Comparison of ENCODE assay signal across 24 cellular contexts in the genomic region with DNA sequence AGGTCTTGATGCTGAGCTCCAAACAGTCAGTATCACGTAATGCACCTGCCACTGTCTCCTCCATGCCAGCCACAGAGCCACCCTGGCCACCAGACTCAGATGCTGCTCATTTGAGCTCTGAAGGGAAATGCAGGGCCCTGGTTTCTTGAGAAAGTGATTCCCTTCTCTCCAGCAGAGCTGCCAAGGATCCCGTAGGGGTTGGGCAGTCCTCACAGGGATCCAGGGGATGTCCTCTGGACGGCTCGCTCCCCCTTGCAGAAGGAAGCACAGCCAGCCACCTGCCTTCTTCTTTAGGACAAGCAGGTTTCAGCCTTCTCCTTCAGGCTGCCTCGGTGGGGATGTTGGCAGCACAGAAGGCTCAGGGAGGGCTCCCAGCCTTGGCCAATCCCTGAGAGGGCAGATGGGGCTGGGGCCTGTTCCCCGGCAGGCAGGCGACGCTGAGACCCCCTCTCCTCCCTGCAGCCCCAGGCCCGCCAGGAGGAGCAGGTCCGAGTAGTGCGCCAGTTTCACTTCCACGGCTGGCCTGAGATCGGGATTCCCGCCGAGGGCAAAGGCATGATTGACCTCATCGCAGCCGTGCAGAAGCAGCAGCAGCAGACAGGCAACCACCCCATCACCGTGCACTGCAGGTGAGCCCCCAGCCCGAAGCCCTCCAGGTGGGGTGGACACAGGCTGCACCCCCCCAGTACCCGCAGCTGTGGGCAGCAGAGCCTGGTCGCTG. TPM values are rescaled to one million over a fixed set of nuclear protein-coding genes. Genes with fewer than 3 reads are reported as not detected.
A peak's percentile ranks its signal among the peaks of the same experiment; 100 is the strongest.
DNase-seq lines count a peak whose midpoint lies in the region; ATAC-seq, FAIRE-seq and TF ChIP-seq lines count a peak whose summit lies in the region.
"Had no signal": no experiment of that assay in that cellular context is flagged by ENCODE, and none has a peak within 500 bp of the region (broad histone marks: within the 10 kb centered on the region; RNA-seq: fewer than 3 reads in every experiment).

No MANE protein-coding gene starts in this region.

- TF ChIP-seq CTCF in H9 (conservative IDR thresholded peaks at IDR 0.05) = no peak
- no peak for TF ChIP-seq CTCF in HepG2 (CRISPR knock-in tag; IDR thresholded peaks at IDR 0.05)
- no peak for TF ChIP-seq CTCF in esophagus muscularis mucosa (IDR thresholded peaks at IDR 0.05)

- TF ChIP-seq POLR2A in HepG2 (IDR thresholded peaks at IDR 0.05; ENCODE audit: insufficient read depth in 1 of 2, low read depth in 2 of 2, low read length in 2 of 2) (no peak), esophagus muscularis mucosa (IDR thresholded peaks at IDR 0.05; ENCODE audit: low read depth) (no peak)

- H3K4me1 ChIP-seq in H9 (ENCODE audit: insufficient read depth, low read length) (no peaks in the 10 kb centered on the region), HepG2 (ENCODE audit: insufficient read depth, low read length) (no peaks in the 10 kb centered on the region), esophagus muscularis mucosa (no peaks in the 10 kb centered on the region)
- H3K4me1 ChIP-seq: BE2C, SJCRH30 had no signal

- H3K18ac ChIP-seq in H9 (ENCODE audit: insufficient read length, low read depth, low read length) = no peak overlapping the region

- H4K91ac ChIP-seq in H9 (ENCODE audit: insufficient read length, low read depth, low read length) = no peak overlapping the region

- H3K56ac ChIP-seq in H9 (ENCODE audit: insufficient read length, low read depth, low read length) = no peak overlapping the region

- CTCF ChIA-PET in HepG2 (lab: Yijun Ruan, JAX; ENCODE audit: low intra/inter-chr PET ratio, low total read pairs) = no interaction called here

- FAIRE-seq in HepG2 (lab: Jason Lieb, UNC) = no peak

- no peak overlapping the region for H3K14ac ChIP-seq in H9 (ENCODE audit: insufficient read depth, low read length)

- POLR2A ChIA-PET in HepG2 (lab: Yijun Ruan, JAX) = no interaction called here

- H3K79me2 ChIP-seq in H9 (ENCODE audit: insufficient read depth, low read length) (no peaks in the 10 kb centered on the region), HepG2 (ENCODE audit: insufficient read depth, low read length) (no peaks in the 10 kb centered on the region)

- H4K5ac ChIP-seq in H9 (ENCODE audit: insufficient read length, low read depth, low read length) = no peak overlapping the region

- ATAC-seq in HepG2 (peak; percentile 46), GM21360 (IDR thresholded peaks at IDR 0.05; ENCODE audit: unreplicated experiment) (no peak)
- no peak for ATAC-seq in stimulated activated naive B cell treated with anti-CD40 and anti-IgM and Interleukin-4, amounts not matched to agents 10 μg/mL and 1 μg/mL and 100 μg/mL, for 72 hours (replicated peaks)

- H3K4me3 ChIP-seq in HepG2 (replicated peaks in 1 of 3; ENCODE audit: insufficient read depth in 1 of 3, low read depth in 2 of 3, low read length in 3 of 3) (peak overlapping the region in 1 of 3 experiments; percentile 21; a peak in 1 of 6 replicates), esophagus muscularis mucosa (no peak overlapping the region)
- H3K4me3 ChIP-seq: SJCRH30 had no signal

- H3K4me2 ChIP-seq in H9 (ENCODE audit: insufficient read depth, insufficient read length, low read length) (no peak overlapping the region), HepG2 (ENCODE audit: low read depth, low read length) (no peak overlapping the region)

- in situ Hi-C loops in HepG2 (cut with HindIII; ENCODE audit: extremely low pct_ligation_motif_present, low pct_unique_long_range_greater_than_20kb) = loop anchor here (25.0 kb wide), 1 partner anchor 460 kb away; no protein-coding TSS in a partner anchor

- no peak overlapping the region for H2BK12ac ChIP-seq in H9 (ENCODE audit: insufficient read length, low read depth, low read length)

- BruUV-seq in HepG2 (replicated peaks; lab: Mats Ljungman, UMichigan) = no TSS peak

- H3K9me3 ChIP-seq in H9 (ENCODE audit: control insufficient read depth, low read depth, low read length) (no peaks in the 10 kb centered on the region), HepG2 (ENCODE audit: low read length) (no peaks in the 10 kb centered on the region), esophagus muscularis mucosa (no peaks in the 10 kb centered on the region)
- H3K9me3 ChIP-seq: BE2C, SJCRH30 had no signal

- no peaks in the 10 kb centered on the region for H3K23me2 ChIP-seq in H9 (ENCODE audit: insufficient read length, low read depth, low read length, poor library complexity, severe bottlenecking)

- H3K79me1 ChIP-seq in H9 (ENCODE audit: insufficient read depth, low read depth, low read length, poor library complexity, severe bottlenecking) = no peaks in the 10 kb centered on the region

- no peaks in the 10 kb centered on the region for H3K27me3 ChIP-seq in H9 (ENCODE audit: insufficient read depth, low read length)
- peaks cover 4 to 45% of the 10 kb centered on the region in 2 experiments; a peak in 4 of 5 replicates for H3K27me3 ChIP-seq in HepG2 (ENCODE audit: control insufficient read depth in 1 of 2, insufficient read depth in 2 of 2, low read length in 2 of 2)
- peaks cover 0 to 26% (median 0%) of the 10 kb centered on the region in 4 donors for H3K27me3 ChIP-seq in esophagus muscularis mucosa
- H3K27me3 ChIP-seq: BE2C, SJCRH30 had no signal

- H3K27me3 Mint-ChIP-seq in H9 (ENCODE audit: low read depth) = peaks cover 4% of the 10 kb centered on the region
- H3K27me3 Mint-ChIP-seq in stimulated activated naive B cell treated with anti-CD40 and anti-IgM and Interleukin-4, amounts not matched to agents 10 μg/mL and 1 μg/mL and 100 μg/mL, for 72 hours = no peaks in the 10 kb centered on the region
- H3K27me3 Mint-ChIP-seq: CD4-positive, alpha-beta memory T cell had no signal

- H3K36me3 Mint-ChIP-seq in H9 (ENCODE audit: insufficient read depth in 1 of 3, low read depth in 3 of 3) = no peaks in the 10 kb centered on the region; a peak in 1 of 7 replicates
- H3K36me3 Mint-ChIP-seq in stimulated activated naive B cell treated with anti-CD40 and anti-IgM and Interleukin-4, amounts not matched to agents 10 μg/mL and 1 μg/mL and 100 μg/mL, for 72 hours = peaks cover 43 to 62% of the 10 kb centered on the region in 2 donors

- no peak overlapping the region for H3K23ac ChIP-seq in H9 (ENCODE audit: insufficient read length, low read depth, low read length)

- H2BK120ac ChIP-seq in H9 (ENCODE audit: low read depth, low read length, poor library complexity, severe bottlenecking) = no peak overlapping the region

- H4K20me1 ChIP-seq in H9 (ENCODE audit: control insufficient read depth, insufficient read depth, insufficient read length) = no peaks in the 10 kb centered on the region
- H4K20me1 ChIP-seq in HepG2 (ENCODE audit: insufficient read depth, low read length) = no peaks in the 10 kb centered on the region

- no peak overlapping the region for H2AFZ ChIP-seq in H9 (ENCODE audit: low read length)
- H2AFZ ChIP-seq in HepG2 (ENCODE audit: low read length) = no peak overlapping the region

- no peak overlapping the region for H3K27ac ChIP-seq in H9 (ENCODE audit: insufficient read length, low read depth, low read length)
- H3K27ac ChIP-seq in HepG2 (ENCODE audit: extremely low read length, insufficient read depth, low read length) = no peak overlapping the region
- H3K27ac ChIP-seq in esophagus muscularis mucosa (replicated peaks in 1 of 4) = no peak overlapping the region
- H3K27ac ChIP-seq: HL-60, RWPE1, SJCRH30 had no signal

- intact Hi-C loops in HepG2 (cut with micrococcal nuclease; ENCODE audit: unreplicated experiment) (loop anchor here (5.0 kb wide), 1 partner anchor 135 kb away; no protein-coding TSS in a partner anchor), esophagus muscularis mucosa (cut with DNase I) (loop anchor here (10.0 kb wide), 1 partner anchor 173 kb away; a partner anchor contains a TSS)

- no peak overlapping the region for H4K8ac ChIP-seq in H9 (replicated peaks; ENCODE audit: insufficient read length, low read depth, low read length)

- H3K9me3 Mint-ChIP-seq in H9 = no peaks in the 10 kb centered on the region
- no peaks in the 10 kb centered on the region for H3K9me3 Mint-ChIP-seq in stimulated activated naive B cell treated with anti-CD40 and anti-IgM and Interleukin-4, amounts not matched to agents 10 μg/mL and 1 μg/mL and 100 μg/mL, for 72 hours
- H3K9me3 Mint-ChIP-seq: CD4-positive, alpha-beta memory T cell had no signal

- no CpG with 5 or more reads among the region's 21 CpGs for WGBS in H9 (ENCODE audit: extremely low coverage, insufficient read length, low lambda C conversion rate)
- 6% methylated on average over 3 of the region's 21 CpGs for WGBS in HepG2 (ENCODE audit: low lambda C conversion rate)
- 87% methylated on average over 11 of the region's 21 CpGs for WGBS in esophagus muscularis mucosa

- no peak overlapping the region for H2BK20ac ChIP-seq in H9 (ENCODE audit: low read depth, low read length, poor library complexity, severe bottlenecking)

- no peaks in the 10 kb centered on the region for H3K36me3 ChIP-seq in HepG2 (replicated peaks in 1 of 2; ENCODE audit: control insufficient read depth in 1 of 2, insufficient read depth in 2 of 2, low read length in 2 of 2)
- H3K36me3 ChIP-seq in esophagus muscularis mucosa = peaks cover 8 to 89% (median 39%) of the 10 kb centered on the region in 4 donors
- H3K36me3 ChIP-seq: BE2C, SJCRH30 had no signal

- no peak overlapping the region for H3K27ac Mint-ChIP-seq in H9
- H3K27ac Mint-ChIP-seq in stimulated activated naive B cell treated with anti-CD40 and anti-IgM and Interleukin-4, amounts not matched to agents 10 μg/mL and 1 μg/mL and 100 μg/mL, for 72 hours = peak overlapping the region; percentile 9

- no peak overlapping the region for H2AK5ac ChIP-seq in H9 (ENCODE audit: insufficient read length, low read length)

- H3K4ac ChIP-seq in H9 (ENCODE audit: low read depth, low read length) = no peak overlapping the region

- TF ChIP-seq EP300 in HepG2 (IDR thresholded peaks at IDR 0.05; ENCODE audit: low read depth in 2 of 2, low read length in 2 of 2) (no peak), HepG2 (CRISPR knock-in tag; IDR thresholded peaks at IDR 0.05; ENCODE audit: borderline replicate concordance) (no peak), esophagus muscularis mucosa (IDR thresholded peaks at IDR 0.05) (no peak)

- H3K4me3 Mint-ChIP-seq in H9 = no peak overlapping the region
- no peak overlapping the region for H3K4me3 Mint-ChIP-seq in stimulated activated naive B cell treated with anti-CD40 and anti-IgM and Interleukin-4, amounts not matched to agents 10 μg/mL and 1 μg/mL and 100 μg/mL, for 72 hours
- H3K4me3 Mint-ChIP-seq: CD4-positive, alpha-beta memory T cell had no signal

- H3K4me1 Mint-ChIP-seq in H9 = peaks cover 9 to 11% of the 10 kb centered on the region in 2 experiments
- H3K4me1 Mint-ChIP-seq in stimulated activated naive B cell treated with anti-CD40 and anti-IgM and Interleukin-4, amounts not matched to agents 10 μg/mL and 1 μg/mL and 100 μg/mL, for 72 hours = no peaks in the 10 kb centered on the region

- peak; percentile 6 for DNase-seq in NCI-H146 (lab: John Stamatoyannopoulos, UW)
- no peak for DNase-seq in NCI-H146 treated with DMSO at 0.1 percent for 48 hours (lab: John Stamatoyannopoulos, UW; ENCODE audit: unreplicated experiment)
- peak; percentile 12 for DNase-seq in H9
- no peak for DNase-seq in HepG2 (ENCODE audit: low spot score)
- no peak for DNase-seq in stimulated activated naive B cell treated with anti-CD40 and anti-IgM and Interleukin-4, amounts not matched to agents 10 μg/mL and 1 μg/mL and 100 μg/mL, for 72 hours
- DNase-seq in occipital lobe (lab: John Stamatoyannopoulos, UW) = no peak
- DNase-seq in esophagus muscularis mucosa (ENCODE audit: extremely low spot score) = no peak
- DNase-seq: 8988T; BE2C; Calu3; CD4-positive, alpha-beta memory T cell; DMS79; HCEC 1CT; KBM-7; MV-4-11; NCI-H1417; NCI-H2029 treated with DMSO at 0.1 percent for 48 hours; NCI-H510A; NCI-H774; PC-3; SJCRH30 had no signal

- H3K9ac ChIP-seq in H9 (ENCODE audit: extremely low read depth, insufficient read length, low read length) (no peak overlapping the region), HepG2 (ENCODE audit: insufficient read depth, low read depth, low read length) (no peak overlapping the region)

- TF ChIP-seq RAD21 in HepG2 (CRISPR knock-in tag; IDR thresholded peaks at IDR 0.05) = no peak

- no peak overlapping the region for H2BK15ac ChIP-seq in H9 (ENCODE audit: low read depth, low read length)

- no peak overlapping the region for H3T11ph ChIP-seq in H9 (ENCODE audit: low read length)

- no peak overlapping the region for H2BK5ac ChIP-seq in H9 (ENCODE audit: insufficient read length, low read length)

RNA-seq across cellular contexts. Expression of a gene that starts 48.9 kb away (rescaled TPM):
- total RNA-seq in H9 (2021) (99.0 and 108 TPM in 2 replicates), HepG2 (2016; rRNA removed; fragmentation: Illumina TruSeq; extraction: Trizol) (22.9 and 54.3 TPM in 2 replicates), occipital lobe (1.7 TPM), esophagus muscularis mucosa (1 to 10 TPM in 1 of 4 donors, under 1 TPM in 3; 0.17 to 1.2 (median 0.87) TPM)
- 2.3 and 2.6 TPM in 2 replicates for total RNA-seq in HepG2 (2016; cell fraction: cytosol; rRNA removed; fragmentation: Illumina TruSeq; extraction: Trizol; ENCODE audit: low read depth)
- 19.0 and 47.1 TPM in 2 replicates for total RNA-seq in HepG2 (2016; cell fraction: insoluble cytoplasmic fraction; rRNA removed; fragmentation: Illumina TruSeq; extraction: Trizol)
- total RNA-seq in HepG2 (2016; cell fraction: membrane; rRNA removed; fragmentation: Illumina TruSeq; extraction: Trizol) = 8.0 and 10.9 TPM in 2 replicates
- 63.2 and 64.1 TPM in 2 replicates for total RNA-seq in HepG2 (2016; cell fraction: nucleus; rRNA removed; fragmentation: Illumina TruSeq; extraction: Trizol)
- 4.7 and 6.7 TPM in 2 replicates for polyA plus RNA-seq in HepG2 (2011; rRNA removed)
- polyA plus RNA-seq in HepG2 (2011; cell fraction: cytosol; rRNA removed) = 5.0 and 5.1 TPM in 2 replicates
- 10.0 and 14.1 TPM in 2 replicates for polyA plus RNA-seq in HepG2 (2011; cell fraction: nucleus; rRNA removed)
- 6.6 and 17.1 TPM in 2 replicates for polyA plus RNA-seq in HepG2 (2012)
- polyA plus RNA-seq in HepG2 (2016; cell fraction: cytosol; fragmentation: Illumina TruSeq; extraction: Trizol; ENCODE audit: low read depth) = 1.0 and 1.3 TPM in 2 replicates
- polyA plus RNA-seq in HepG2 (2016; cell fraction: insoluble cytoplasmic fraction; fragmentation: Illumina TruSeq; extraction: Trizol; ENCODE audit: low read depth) = 49.6 and 59.8 TPM in 2 replicates
- 2.2 and 3.0 TPM in 2 replicates for polyA plus RNA-seq in HepG2 (2016; cell fraction: membrane; fragmentation: Illumina TruSeq; extraction: Trizol; ENCODE audit: low read depth)
- 88.9 and 112 TPM in 2 replicates for polyA plus RNA-seq in HepG2 (2016; cell fraction: nucleus; fragmentation: Illumina TruSeq; extraction: Trizol; ENCODE audit: insufficient read depth, low read depth)
- polyA minus RNA-seq in HepG2 (2011; rRNA and poly(A)+ RNA removed; ENCODE audit: low replicate concordance) = 8.0 and 51.1 TPM in 2 replicates
- 16.7 and 21.3 TPM in 2 replicates for polyA minus RNA-seq in HepG2 (2011; cell fraction: cytosol; rRNA and poly(A)+ RNA removed)
- 25.5 and 35.3 TPM in 2 replicates for polyA minus RNA-seq in HepG2 (2011; cell fraction: nucleus; rRNA and poly(A)+ RNA removed)

Comparison
In these comparisons a context has a peak if more than half of its experiments do, and no peak if none do; other contexts are left out.
1. DNase-seq: peak in NCI-H146 (single experiment) and H9 (single experiment); none in NCI-H146 treated with DMSO at 0.1 percent for 48 hours (single experiment), HepG2 (single experiment), stimulated activated naive B cell treated with anti-CD40 and anti-IgM and Interleukin-4, amounts not matched to agents 10 μg/mL and 1 μg/mL and 100 μg/mL, for 72 hours (single experiment), occipital lobe (single experiment) and esophagus muscularis mucosa (single experiment).